25 cellular contexts compared by ENCODE assay signal in genomic region chr16:78953526-78953925, GRCh38.
"Had no signal": no experiment of that assay in that cellular context is flagged by ENCODE, and none has a peak within 500 bp of the region (broad histone marks: within the 10 kb centered on the region; RNA-seq: fewer than 3 reads in every experiment).

No MANE protein-coding gene starts in this region.

- DNase-seq: dermis blood vessel endothelial cell; effector memory CD8-positive, alpha-beta T cell; erythroblast; esophagus squamous epithelium; foreskin melanocyte; glutamatergic neuron; heart right ventricle; hippocampal formation; left cardiac atrium; left lung; mesenchymal stem cell; midbrain; naive thymus-derived CD4-positive, alpha-beta T cell; occipital lobe; ovary; posterior cingulate gyrus; psoas muscle; right cardiac atrium; sigmoid colon; stimulated activated CD4-positive, alpha-beta T cell treated with anti-CD3 and anti-CD28 coated beads, Interleukin-2, amount 100 ng/mL, for 24 hours; stimulated activated CD4-positive, alpha-beta T cell treated with anti-CD3 and anti-CD28 coated beads, Interleukin-4, amount 100 ng/mL, for 24 hours; stimulated activated naive CD4-positive, alpha-beta T cell treated with Interleukin-2 at 50 U/mL for 16 hours; substantia nigra; testis; upper lobe of left lung had no signal
